In the genomic region with DNA sequence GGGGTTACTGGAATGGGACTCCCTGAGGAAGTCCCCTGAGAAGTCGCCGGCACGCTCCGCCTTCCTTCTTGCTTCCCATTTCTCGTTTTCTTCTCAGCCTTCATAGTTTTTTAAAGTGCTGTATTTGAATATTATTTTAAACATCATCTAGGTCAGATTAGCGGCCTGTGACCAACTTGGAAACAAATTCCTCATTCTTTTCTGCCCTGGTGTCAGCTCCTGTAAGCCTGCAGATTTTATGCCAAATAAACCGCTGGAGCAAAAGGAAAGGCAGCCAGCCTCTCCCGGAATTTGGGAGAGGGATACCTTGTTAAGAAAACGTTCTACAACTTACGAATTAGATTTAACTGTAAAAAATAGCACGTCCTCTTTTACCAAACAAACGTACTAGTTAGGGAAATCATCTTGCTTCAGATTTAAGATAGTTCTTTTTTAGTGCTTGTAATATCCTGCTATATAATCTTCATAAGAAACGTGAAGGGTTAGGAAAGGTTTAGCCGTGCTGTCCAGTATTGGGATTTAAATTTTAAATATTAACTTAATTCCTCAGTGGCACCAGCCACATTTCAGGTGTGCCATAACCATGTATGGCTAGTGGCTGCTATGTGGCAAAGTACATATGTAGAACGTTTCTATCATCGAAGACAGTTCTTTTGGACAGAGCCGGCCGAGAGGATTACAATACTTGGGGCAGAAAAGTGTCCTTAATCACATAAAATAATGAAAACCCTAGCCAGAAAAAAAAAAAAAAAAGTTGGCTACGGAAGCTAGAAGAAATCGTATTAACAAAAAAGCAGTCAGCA, we compare ENCODE assay signal across 8 cellular contexts. TPM values are rescaled to one million over a fixed set of nuclear protein-coding genes. Genes with fewer than 3 reads are reported as not detected.
DNase-seq lines count a peak whose midpoint lies in the region; ATAC-seq and TF ChIP-seq lines count a peak whose summit lies in the region.

No MANE protein-coding gene starts in this region.

- DNase-seq in AG04449 (ENCODE audit: low read depth, low spot score) (no peak), HFF-Myc (ENCODE audit: extremely low read depth, low read depth) (no peak), adrenal gland (no peak), left lung (no peak), tibial nerve (ENCODE audit: low spot score in 2 of 2) (no peak), islet precursor cell (no peak), T1000 (lab: John Stamatoyannopoulos, UW) (no peak), GM19238 (ENCODE audit: insufficient read length, low spot score) (no peak)

- peaks cover 5 to 37% of the 10 kb centered on the region in 2 donors for H3K4me1 ChIP-seq in adrenal gland (replicated peaks in 1 of 2)
- H3K4me1 ChIP-seq in left lung = peaks cover 0 to 56% of the 10 kb centered on the region in 2 donors
- peaks cover 0 to 33% (median 20%) of the 10 kb centered on the region in 4 donors for H3K4me1 ChIP-seq in tibial nerve

- TF ChIP-seq POLR2A in adrenal gland (IDR thresholded peaks at IDR 0.05) (no peak), tibial nerve (IDR thresholded peaks at IDR 0.05) (no peak)

- ATAC-seq in left lung = no peak

- H3K27ac ChIP-seq in adrenal gland (peak overlapping the region in 4 of 5 donors; percentile 97 to 100 (median 100)), left lung (peak overlapping the region; percentile 99 to 100), tibial nerve (peak overlapping the region; percentile 96 to 100 (median 98))

- H3K9me3 ChIP-seq in adrenal gland (replicated peaks in 1 of 3) (no peaks in the 10 kb centered on the region), left lung (no peaks in the 10 kb centered on the region), tibial nerve (no peaks in the 10 kb centered on the region)

- intact Hi-C loops in adrenal gland (cut with DNase I) (no loop called here), left lung (cut with DNase I) (no loop called here)

- TF ChIP-seq CTCF in AG04449 (IDR thresholded peaks at IDR 0.05; ENCODE audit: insufficient read depth, low read length, missing control alignments) = no peak
- TF ChIP-seq CTCF in HFF-Myc (IDR thresholded peaks at IDR 0.05; ENCODE audit: low read depth, low read length, missing control alignments) = no peak
- no peak for TF ChIP-seq CTCF in adrenal gland (IDR thresholded peaks at IDR 0.05)
- no peak for TF ChIP-seq CTCF in left lung (IDR thresholded peaks at IDR 0.05)
- TF ChIP-seq CTCF in tibial nerve (IDR thresholded peaks at IDR 0.05) = no peak

- POLR2A ChIA-PET in AG04449 (lab: Yijun Ruan, JAX) = interaction anchor here (0.7 to 1.8 kb wide), 4 partner anchors 22 to 142 kb away, joined by 3 to 6 read pairs (median 4); no protein-coding TSS in a partner anchor

- H3K4me3 ChIP-seq in AG04449 (ENCODE audit: low read depth, low read length) (peak overlapping the region; percentile 93), HFF-Myc (replicated peaks; ENCODE audit: low read depth, low read length) (peak overlapping the region; percentile 73), adrenal gland (peak overlapping the region in 2 of 4 donors; percentile 49 to 93), left lung (peak overlapping the region; percentile 65 to 67), tibial nerve (peak overlapping the region; percentile 47 to 92 (median 90))

- CTCF ChIA-PET in AG04449 (lab: Yijun Ruan, JAX) = interaction anchor here (1.2 to 15.7 kb wide), 5 partner anchors 9 to 141 kb away, joined by 3 to 324 read pairs (median 5); no protein-coding TSS in a partner anchor

- TF ChIP-seq EP300 in tibial nerve (IDR thresholded peaks at IDR 0.05) = no peak

- H3K36me3 ChIP-seq in adrenal gland (replicated peaks in 1 of 2) (no peaks in the 10 kb centered on the region), left lung (no peaks in the 10 kb centered on the region), tibial nerve (no peaks in the 10 kb centered on the region)

- H3K27me3 ChIP-seq in adrenal gland = no peaks in the 10 kb centered on the region
- H3K27me3 ChIP-seq in left lung = no peaks in the 10 kb centered on the region
- H3K27me3 ChIP-seq in tibial nerve = no peaks in the 10 kb centered on the region

- 23 to 26% (median 24%) methylated on average over 20 of the region's 20 CpGs for WGBS in adrenal gland, 4 donors
- WGBS in tibial nerve, 2 donors = 22 to 27% methylated on average over 20 of the region's 20 CpGs

RNA-seq across cellular contexts. Expression of gene PTPN2, which starts 0.7 kb away (rescaled TPM):
- 10 to 100 TPM; 13.1 to 38.6 (median 30.4) TPM for total RNA-seq in adrenal gland
- polyA plus RNA-seq in adrenal gland = 10 to 100 TPM; 20.9 to 60.4 (median 36.4) TPM
- 10 to 100 TPM; 35.6 to 50.1 TPM for total RNA-seq in left lung
- total RNA-seq in tibial nerve = 10 to 100 TPM; 12.9 to 50.5 (median 30.7) TPM
